Comparison of ENCODE assay signal across 4 cellular contexts in genomic region chr5:112660359-112660758, GRCh38.
"Had no signal": no experiment of that assay in that cellular context is flagged by ENCODE, and none has a peak within 500 bp of the region (broad histone marks: within the 10 kb centered on the region; RNA-seq: fewer than 3 reads in every experiment).

No MANE protein-coding gene starts in this region.

- H3K4me1 ChIP-seq: HAP-1 had no signal

- H3K36me3 ChIP-seq: HAP-1 had no signal

- ATAC-seq: GM23338, HCT116 had no signal

- H3K27ac ChIP-seq: GM23248 had no signal

- H3K4me3 ChIP-seq: GM23248, GM23338, HAP-1 had no signal
